Comparison of ENCODE assay signal across 23 cellular contexts in genomic region chr6:51303313-51303712, GRCh38.
"Had no signal": no experiment of that assay in that cellular context is flagged by ENCODE, and none has a peak within 500 bp of the region (broad histone marks: within the 10 kb centered on the region; RNA-seq: fewer than 3 reads in every experiment).

No MANE protein-coding gene starts in this region.

- H3K9me3 ChIP-seq: colonic mucosa, tibial nerve, uterus had no signal

- H3K36me3 ChIP-seq: brain microvascular endothelial cell, colonic mucosa, tibial nerve, uterus had no signal

- ATAC-seq: activated naive CD8-positive, alpha-beta T cell treated with anti-CD3 and anti-CD28 coated beads, Interleukin-2, amount 50 U/mL, for 24 hours; foreskin keratinocyte; left lobe of liver had no signal

- H3K27me3 ChIP-seq: brain microvascular endothelial cell, colonic mucosa, foreskin keratinocyte, tibial nerve, uterus had no signal

- H3K4me1 ChIP-seq: colonic mucosa, tibial nerve, uterus had no signal

- H3K27ac ChIP-seq: brain microvascular endothelial cell, colonic mucosa, foreskin keratinocyte, tibial nerve, uterus, VCaP had no signal

- DNase-seq: activated CD4-positive, alpha-beta T cell treated with anti-CD3 and anti-CD28 coated beads, Interleukin-2, amount 50 U/mL, for 1 hour; activated CD4-positive, CD25-positive, alpha-beta regulatory T cell treated with anti-CD3 and anti-CD28 coated beads, Interleukin-2, amount 50 U/mL, for 72 hours; activated CD8-positive, alpha-beta memory T cell treated with anti-CD3 and anti-CD28 coated beads, Interleukin-2, amount 50 U/mL, for 4 hours; activated effector memory CD4-positive, alpha-beta T cell treated with Interleukin-2 at 50 U/mL for 16 hours; activated naive CD4-positive, alpha-beta T cell treated with anti-CD3 and anti-CD28 coated beads, Interleukin-2, amount 10 ng/mL, durations not matched to agents 7 days and 5 days; activated naive CD8-positive, alpha-beta T cell treated with anti-CD3 and anti-CD28 coated beads, Interleukin-2, amount 50 U/mL, for 24 hours; activated T-cell treated with anti-CD3 and anti-CD28 coated beads, Interleukin-2, amount 50 U/mL, for 48 hours; aorta; brain microvascular endothelial cell; central memory CD4-positive, alpha-beta T cell; colonic mucosa; foreskin keratinocyte; kidney; occipital lobe; stimulated activated CD4-positive, alpha-beta T cell treated with anti-CD3 and anti-CD28 coated beads, Interleukin-1b, Interleukin-23, amount 100 ng/mL, for 48 hours; stimulated activated CD8-positive, alpha-beta memory T cell treated with anti-CD3 and anti-CD28 coated beads, Interleukin-4, amount 100 ng/mL, for 48 hours; stimulated activated naive CD4-positive, alpha-beta T cell treated with Interleukin-2 at 50 U/mL for 16 hours; substantia nigra; uterus had no signal

- H3K4me3 ChIP-seq: colonic mucosa, lung, tibial nerve, uterus had no signal
